ENCODE assay signal across 23 cellular contexts in genomic region chrY:21082639-21083038, GRCh38.
"Had no signal": no experiment of that assay in that cellular context is flagged by ENCODE, and none has a peak within 500 bp of the region (broad histone marks: within the 10 kb centered on the region; RNA-seq: fewer than 3 reads in every experiment).

No MANE protein-coding gene starts in this region.

- DNase-seq: activated CD4-positive, alpha-beta T cell treated with anti-CD3 and anti-CD28 coated beads, Interleukin-2, amount 10 ng/mL, durations not matched to agents 24 days and 14 days; activated CD4-positive, CD25-positive, alpha-beta regulatory T cell; activated CD8-positive, alpha-beta memory T cell treated with anti-CD3 and anti-CD28 coated beads for 24 hours; activated gamma-delta T cell; activated naive CD4-positive, alpha-beta T cell; activated naive CD4-positive, alpha-beta T cell treated with anti-CD3 and anti-CD28 coated beads, Interleukin-2, amount 50 U/mL, for 16 hours; activated naive CD8-positive, alpha-beta T cell treated with anti-CD3 and anti-CD28 coated beads for 36 hours; activated naive CD8-positive, alpha-beta T cell treated with anti-CD3 and anti-CD28 coated beads, Interleukin-2, amount 50 U/mL, for 24 hours; activated T-cell treated with anti-CD3 and anti-CD28 coated beads, Interleukin-2, amount 50 U/mL, for 4 hours; adrenal gland; amygdala; aorta; body of pancreas; caudate nucleus; cortex of kidney; dermis blood vessel endothelial cell; effector CD4-positive, alpha-beta T cell; effector memory CD8-positive, alpha-beta T cell; erythroblast; foreskin keratinocyte; glutamatergic neuron; heart left ventricle; T-helper 2 cell had no signal

- H3K27ac Mint-ChIP-seq: activated CD4-positive, alpha-beta T cell treated with anti-CD3 and anti-CD28 coated beads, Interleukin-2, amount 10 ng/mL, durations not matched to agents 24 days and 14 days; activated naive CD8-positive, alpha-beta T cell treated with anti-CD3 and anti-CD28 coated beads for 36 hours; activated naive CD8-positive, alpha-beta T cell treated with anti-CD3 and anti-CD28 coated beads, Interleukin-2, amount 50 U/mL, for 24 hours; effector memory CD8-positive, alpha-beta T cell had no signal

- H3K4me1 Mint-ChIP-seq: activated naive CD8-positive, alpha-beta T cell treated with anti-CD3 and anti-CD28 coated beads for 36 hours; activated naive CD8-positive, alpha-beta T cell treated with anti-CD3 and anti-CD28 coated beads, Interleukin-2, amount 50 U/mL, for 24 hours had no signal

- ATAC-seq: body of pancreas; effector memory CD8-positive, alpha-beta T cell; foreskin keratinocyte; heart left ventricle had no signal

- H3K27me3 Mint-ChIP-seq: activated CD4-positive, alpha-beta T cell treated with anti-CD3 and anti-CD28 coated beads, Interleukin-2, amount 10 ng/mL, durations not matched to agents 24 days and 14 days; activated naive CD8-positive, alpha-beta T cell treated with anti-CD3 and anti-CD28 coated beads for 36 hours; activated naive CD8-positive, alpha-beta T cell treated with anti-CD3 and anti-CD28 coated beads, Interleukin-2, amount 50 U/mL, for 24 hours; effector memory CD8-positive, alpha-beta T cell had no signal

- H3K4me3 Mint-ChIP-seq: activated CD4-positive, alpha-beta T cell treated with anti-CD3 and anti-CD28 coated beads, Interleukin-2, amount 10 ng/mL, durations not matched to agents 24 days and 14 days; activated naive CD8-positive, alpha-beta T cell treated with anti-CD3 and anti-CD28 coated beads for 36 hours; activated naive CD8-positive, alpha-beta T cell treated with anti-CD3 and anti-CD28 coated beads, Interleukin-2, amount 50 U/mL, for 24 hours; activated T-cell treated with anti-CD3 and anti-CD28 coated beads, Interleukin-2, amount 50 U/mL, for 4 hours; effector memory CD8-positive, alpha-beta T cell had no signal
